17 cellular contexts compared by ENCODE assay signal in genomic region chr3:182521339-182521738, GRCh38.
"Had no signal": no experiment of that assay in that cellular context is flagged by ENCODE, and none has a peak within 500 bp of the region (broad histone marks: within the 10 kb centered on the region; RNA-seq: fewer than 3 reads in every experiment).

No MANE protein-coding gene starts in this region.

- H3K36me3 ChIP-seq: neural progenitor cell, right lobe of liver had no signal

- H3K4me1 Mint-ChIP-seq: activated B cell treated with CpG ODN at 0.5 μM for 24 hours, naive B cell had no signal

- H3K27ac Mint-ChIP-seq: activated B cell treated with CpG ODN at 0.5 μM for 24 hours; activated CD8-positive, alpha-beta T cell treated with anti-CD3 and anti-CD28 coated beads, Interleukin-2, amount 10 ng/mL, durations not matched to agents 7 days and 5 days; activated naive CD8-positive, alpha-beta T cell; activated T-cell treated with anti-CD3 and anti-CD28 coated beads, Interleukin-2, amount 50 U/mL, for 72 hours; naive B cell; neural progenitor cell had no signal

- H3K27me3 Mint-ChIP-seq: activated naive CD8-positive, alpha-beta T cell had no signal

- ATAC-seq: activated CD8-positive, alpha-beta T cell treated with anti-CD3 and anti-CD28 coated beads, Interleukin-2, amount 10 ng/mL, durations not matched to agents 7 days and 5 days; activated T-cell treated with anti-CD3 and anti-CD28 coated beads, Interleukin-2, amount 50 U/mL, for 72 hours; right lobe of liver; stimulated activated naive CD8-positive, alpha-beta T cell treated with anti-CD3 and anti-CD28 coated beads, Interleukin-15, Interleukin-2, amounts not matched to agents 100 U/mL and 50 U/mL, for 24 hours had no signal

- H3K27me3 ChIP-seq: dorsolateral prefrontal cortex, neural progenitor cell, right lobe of liver had no signal

- H3K9me3 ChIP-seq: right lobe of liver had no signal

- H3K4me3 ChIP-seq: dorsolateral prefrontal cortex, neural progenitor cell, right lobe of liver, smooth muscle cell had no signal

- H3K4me3 Mint-ChIP-seq: activated B cell treated with CpG ODN at 0.5 μM for 24 hours; activated CD8-positive, alpha-beta T cell treated with anti-CD3 and anti-CD28 coated beads, Interleukin-2, amount 10 ng/mL, durations not matched to agents 7 days and 5 days; activated naive CD8-positive, alpha-beta T cell; activated T-cell treated with anti-CD3 and anti-CD28 coated beads, Interleukin-2, amount 50 U/mL, for 72 hours; naive B cell; neural progenitor cell had no signal

- H3K9me3 Mint-ChIP-seq: activated T-cell treated with anti-CD3 and anti-CD28 coated beads, Interleukin-2, amount 50 U/mL, for 72 hours; neural progenitor cell had no signal

- H3K36me3 Mint-ChIP-seq: activated naive CD8-positive, alpha-beta T cell; naive B cell; neural progenitor cell had no signal

- DNase-seq: activated B cell treated with CpG ODN at 0.5 μM for 24 hours; activated CD4-positive, alpha-beta T cell treated with anti-CD3 and anti-CD28 coated beads for 48 hours; activated CD8-positive, alpha-beta memory T cell treated with anti-CD3 and anti-CD28 coated beads, Interleukin-2, amount 50 U/mL, for 4 hours; activated CD8-positive, alpha-beta T cell treated with anti-CD3 and anti-CD28 coated beads, Interleukin-2, amount 10 ng/mL, durations not matched to agents 7 days and 5 days; activated gamma-delta T cell treated with Interleukin-2 at 50 U/mL for 16 hours; activated T-cell treated with anti-CD3 and anti-CD28 coated beads, Interleukin-2, amount 50 U/mL, for 72 hours; amniotic stem cell; dorsolateral prefrontal cortex; islet precursor cell; mammary epithelial cell; naive B cell; right lobe of liver; stimulated activated naive CD8-positive, alpha-beta T cell treated with anti-CD3 and anti-CD28 coated beads, Interleukin-15, Interleukin-2, amounts not matched to agents 100 U/mL and 50 U/mL, for 24 hours; trophoblast cell had no signal

- H3K27ac ChIP-seq: dorsolateral prefrontal cortex, neural progenitor cell, right lobe of liver had no signal

- H3K4me1 ChIP-seq: right lobe of liver had no signal
